ENCODE assay signal across 11 cellular contexts in the genomic region with DNA sequence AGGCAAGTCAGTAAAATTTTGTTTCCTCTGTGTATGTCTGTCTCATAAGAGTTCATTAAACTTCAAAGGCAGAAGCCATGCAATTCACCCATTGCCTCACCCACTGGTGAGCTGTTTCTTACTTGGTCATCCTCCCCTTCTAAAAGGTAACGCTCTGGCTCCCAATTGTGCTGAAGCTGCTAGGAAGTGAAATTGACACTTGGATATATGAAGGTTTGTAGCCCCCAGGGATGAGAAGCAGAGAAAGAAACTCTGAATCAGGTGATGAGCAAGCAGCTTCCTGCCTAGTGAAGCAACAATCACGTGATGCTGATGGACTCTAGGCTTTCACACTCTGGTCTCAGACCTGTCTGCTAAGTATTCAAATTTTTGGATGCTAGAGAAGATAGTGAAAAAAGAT.
DNase-seq lines count a peak whose midpoint lies in the region; ATAC-seq, FAIRE-seq and TF ChIP-seq lines count a peak whose summit lies in the region.
"Had no signal": no experiment of that assay in that cellular context is flagged by ENCODE, and none has a peak within 500 bp of the region (broad histone marks: within the 10 kb centered on the region; RNA-seq: fewer than 3 reads in every experiment).

No MANE protein-coding gene starts in this region.

- BruUV-seq in K562 (replicated peaks; lab: Mats Ljungman, UMichigan) = no TSS peak

- WGBS in K562 (ENCODE audit: insufficient coverage, low coverage, missing lambda C conversion rate) = 26% methylated on average over 2 of the region's 2 CpGs
- WGBS in sigmoid colon, 2 donors = 66 to 70% methylated on average over 2 of the region's 2 CpGs

- no peak overlapping the region for H2AFZ ChIP-seq in K562 (ENCODE audit: low read depth, low read length)

- CTCF ChIA-PET in activated CD4-positive, alpha-beta memory T cell treated with anti-CD3 and anti-CD28 coated beads for 36 hours (lab: Charles Lee) = interaction anchor here (0.6 to 3.1 kb wide), 3 partner anchors 38 to 292 kb away, joined by 4 to 12 read pairs (median 4); no protein-coding TSS in a partner anchor
- CTCF ChIA-PET in activated CD4-positive, alpha-beta memory T cell treated with anti-CD3 and anti-CD28 coated beads, Interleukin-2, amount 10 ng/mL, durations not matched to agents 7 days and 5 days (lab: Charles Lee) = no interaction called here
- CTCF ChIA-PET in K562 (lab: Yijun Ruan, JAX; ENCODE audit: low intra/inter-chr PET ratio) (no interaction called here), WTC11 (lab: Charles Lee) (no interaction called here)

- H3K27ac ChIP-seq in K562 (ENCODE audit: extremely low read depth, low read depth, low read length) = no peak overlapping the region
- peak overlapping the region in 3 of 4 donors; percentile 24 to 64 (median 45) for H3K27ac ChIP-seq in sigmoid colon

- TF ChIP-seq RAD21 in K562 (CRISPR knock-in tag; conservative IDR thresholded peaks at IDR 0.05 in 1 of 2, IDR thresholded peaks at IDR 0.05 in 1 of 2) = no peak

- no peak overlapping the region for H3K4me2 ChIP-seq in K562 (ENCODE audit: insufficient read depth, low read length)

- H3K36me3 ChIP-seq in K562 (ENCODE audit: control insufficient read depth, insufficient read depth, low read length) (no peaks in the 10 kb centered on the region), sigmoid colon (no peaks in the 10 kb centered on the region)

- no peaks in the 10 kb centered on the region for H3K9me3 ChIP-seq in K562 (replicated peaks; ENCODE audit: control insufficient read depth, insufficient read depth, low read depth, low read length)
- no peaks in the 10 kb centered on the region for H3K9me3 ChIP-seq in sigmoid colon

- DNase-seq in activated CD4-positive, alpha-beta memory T cell treated with anti-CD3 and anti-CD28 coated beads for 36 hours = peak; percentile 27
- DNase-seq in activated CD4-positive, alpha-beta memory T cell treated with anti-CD3 and anti-CD28 coated beads, Interleukin-2, amount 10 ng/mL, durations not matched to agents 7 days and 5 days = no peak
- DNase-seq in K562 (ENCODE audit: extremely low read depth in 1 of 4, low spot score in 3 of 4) (no peak), sigmoid colon (no peak), WTC11 (ENCODE audit: low spot score) (no peak), hepatic stellate cell (ENCODE audit: low spot score) (no peak)
- DNase-seq: NCI-H187 had no signal

- H3K9ac ChIP-seq in K562 (ENCODE audit: insufficient read depth in 1 of 2, low read depth in 2 of 2, low read length in 2 of 2) = no peak overlapping the region

- H3K9me3 Mint-ChIP-seq in activated CD4-positive, alpha-beta memory T cell treated with anti-CD3 and anti-CD28 coated beads for 36 hours = no peaks in the 10 kb centered on the region
- no peaks in the 10 kb centered on the region for H3K9me3 Mint-ChIP-seq in activated CD4-positive, alpha-beta memory T cell treated with anti-CD3 and anti-CD28 coated beads, Interleukin-2, amount 10 ng/mL, durations not matched to agents 7 days and 5 days
- no peaks in the 10 kb centered on the region for H3K9me3 Mint-ChIP-seq in WTC11
- H3K9me3 Mint-ChIP-seq: T-helper 1 cell treated with Interleukin-12 subunit alpha and Interleukin-12 subunit beta and Interleukin-4 antibody, amounts not matched to agents 30 μg/mL and 1 μg/mL, for 36 hours had no signal

- no peak for FAIRE-seq in K562 (lab: Jason Lieb, UNC)

- intact Hi-C loops in activated CD4-positive, alpha-beta memory T cell treated with anti-CD3 and anti-CD28 coated beads for 36 hours (cut with micrococcal nuclease) = loop anchor here (2.0 kb wide), 1 partner anchor 39 kb away; no protein-coding TSS in a partner anchor
- intact Hi-C loops in K562 (cut with micrococcal nuclease) (no loop called here), sigmoid colon (cut with DNase I) (no loop called here)

- H3K4me3 ChIP-seq in K562 (no peak overlapping the region), sigmoid colon (no peak overlapping the region)
- H3K4me3 ChIP-seq: coronary artery had no signal

- ATAC-seq in HG03565 (IDR thresholded peaks at IDR 0.05; ENCODE audit: unreplicated experiment) = peak; percentile 44
- no peak for ATAC-seq in K562
- no peak for ATAC-seq in HG03139 (IDR thresholded peaks at IDR 0.05; ENCODE audit: unreplicated experiment)
- ATAC-seq in WTC11 = no peak

- no peak for TF ChIP-seq POLR2A in K562 (conservative IDR thresholded peaks at IDR 0.05)
- no peak for TF ChIP-seq POLR2A in sigmoid colon (IDR thresholded peaks at IDR 0.05)

- H3K27ac Mint-ChIP-seq in activated CD4-positive, alpha-beta memory T cell treated with anti-CD3 and anti-CD28 coated beads for 36 hours = peak overlapping the region; percentile 55
- no peak overlapping the region for H3K27ac Mint-ChIP-seq in activated CD4-positive, alpha-beta memory T cell treated with anti-CD3 and anti-CD28 coated beads, Interleukin-2, amount 10 ng/mL, durations not matched to agents 7 days and 5 days
- H3K27ac Mint-ChIP-seq in WTC11 = no peak overlapping the region
- H3K27ac Mint-ChIP-seq: T-helper 1 cell treated with Interleukin-12 subunit alpha and Interleukin-12 subunit beta and Interleukin-4 antibody, amounts not matched to agents 30 μg/mL and 1 μg/mL, for 36 hours had no signal

- in situ Hi-C loops in K562 (cut with MboI) = no loop called here

- peaks cover 0 to 4% of the 10 kb centered on the region in 2 experiments; a peak in 3 of 5 replicates for H3K4me1 ChIP-seq in K562 (replicated peaks in 1 of 2; ENCODE audit: control insufficient read depth in 2 of 2, insufficient read depth in 2 of 2, low read length in 2 of 2)
- H3K4me1 ChIP-seq in sigmoid colon = peaks cover 0 to 53% (median 24%) of the 10 kb centered on the region in 4 donors

- peaks cover 48% of the 10 kb centered on the region for H3K4me1 Mint-ChIP-seq in activated CD4-positive, alpha-beta memory T cell treated with anti-CD3 and anti-CD28 coated beads for 36 hours (ENCODE audit: low read depth)
- H3K4me1 Mint-ChIP-seq in activated CD4-positive, alpha-beta memory T cell treated with anti-CD3 and anti-CD28 coated beads, Interleukin-2, amount 10 ng/mL, durations not matched to agents 7 days and 5 days = peaks cover 46% of the 10 kb centered on the region
- no peaks in the 10 kb centered on the region for H3K4me1 Mint-ChIP-seq in WTC11

- TF ChIP-seq CTCF in K562 (IDR thresholded peaks at IDR 0.05 in 2 of 3, conservative IDR thresholded peaks at IDR 0.05 in 1 of 3; ENCODE audit: insufficient read depth in 2 of 3, low read depth in 1 of 3, low read length in 3 of 3) = no peak
- TF ChIP-seq CTCF in sigmoid colon (IDR thresholded peaks at IDR 0.05) = no peak
- no peak for TF ChIP-seq CTCF in WTC11 (IDR thresholded peaks at IDR 0.05)

- H3K4me3 Mint-ChIP-seq in activated CD4-positive, alpha-beta memory T cell treated with anti-CD3 and anti-CD28 coated beads for 36 hours = no peak overlapping the region
- H3K4me3 Mint-ChIP-seq in activated CD4-positive, alpha-beta memory T cell treated with anti-CD3 and anti-CD28 coated beads, Interleukin-2, amount 10 ng/mL, durations not matched to agents 7 days and 5 days = no peak overlapping the region
- no peak overlapping the region for H3K4me3 Mint-ChIP-seq in WTC11
- H3K4me3 Mint-ChIP-seq: T-helper 1 cell treated with Interleukin-12 subunit alpha and Interleukin-12 subunit beta and Interleukin-4 antibody, amounts not matched to agents 30 μg/mL and 1 μg/mL, for 36 hours had no signal

- H4K20me1 ChIP-seq in K562 (replicated peaks; ENCODE audit: control insufficient read depth, insufficient read depth, low read length) = no peaks in the 10 kb centered on the region

- TF ChIP-seq EP300 in K562 (IDR thresholded peaks at IDR 0.05; ENCODE audit: low read length) = no peak
- TF ChIP-seq EP300 in sigmoid colon (IDR thresholded peaks at IDR 0.05) = no peak

- H3K27me3 ChIP-seq in K562 (ENCODE audit: control insufficient read depth in 2 of 2, insufficient read depth in 2 of 2, low read length in 2 of 2) (no peaks in the 10 kb centered on the region), sigmoid colon (no peaks in the 10 kb centered on the region)

- no peaks in the 10 kb centered on the region for H3K36me3 Mint-ChIP-seq in activated CD4-positive, alpha-beta memory T cell treated with anti-CD3 and anti-CD28 coated beads for 36 hours
- peaks cover 4% of the 10 kb centered on the region for H3K36me3 Mint-ChIP-seq in activated CD4-positive, alpha-beta memory T cell treated with anti-CD3 and anti-CD28 coated beads, Interleukin-2, amount 10 ng/mL, durations not matched to agents 7 days and 5 days (ENCODE audit: low read depth)
- H3K36me3 Mint-ChIP-seq in WTC11 = no peaks in the 10 kb centered on the region

- H3K27me3 Mint-ChIP-seq in activated CD4-positive, alpha-beta memory T cell treated with anti-CD3 and anti-CD28 coated beads for 36 hours = no peaks in the 10 kb centered on the region
- H3K27me3 Mint-ChIP-seq in activated CD4-positive, alpha-beta memory T cell treated with anti-CD3 and anti-CD28 coated beads, Interleukin-2, amount 10 ng/mL, durations not matched to agents 7 days and 5 days = no peaks in the 10 kb centered on the region
- H3K27me3 Mint-ChIP-seq in WTC11 (ENCODE audit: low read depth) = peaks cover 5% of the 10 kb centered on the region

- H3K9me1 ChIP-seq in K562 (ENCODE audit: control insufficient read depth, insufficient read depth, low read length) = no peaks in the 10 kb centered on the region

- no peaks in the 10 kb centered on the region for H3K79me2 ChIP-seq in K562 (ENCODE audit: control insufficient read depth, insufficient read depth, low read length)

- POLR2A ChIA-PET in activated CD4-positive, alpha-beta memory T cell treated with anti-CD3 and anti-CD28 coated beads for 36 hours (lab: Charles Lee) = no interaction called here
- POLR2A ChIA-PET in activated CD4-positive, alpha-beta memory T cell treated with anti-CD3 and anti-CD28 coated beads, Interleukin-2, amount 10 ng/mL, durations not matched to agents 7 days and 5 days (lab: Charles Lee) = interaction anchor here (0.6 kb wide), 1 partner anchor 797 kb away, joined by 3 read pairs; no protein-coding TSS in a partner anchor
- POLR2A ChIA-PET in K562 (lab: Yijun Ruan, JAX) (no interaction called here), WTC11 (lab: Charles Lee) (no interaction called here)

TF ChIP-seq in K562, 482 proteins besides CTCF, POLR2A, EP300 and RAD21 (continues in another document):
- TF ChIP-seq NR4A1 (CRISPR knock-in tag; IDR thresholded peaks at IDR 0.05) (no peak), NR4A1 (tag; IDR thresholded peaks at IDR 0.05) (no peak), CBFA2T3 (IDR thresholded peaks at IDR 0.05) (no peak), TOE1 (IDR thresholded peaks at IDR 0.05; ENCODE audit: borderline replicate concordance) (peak; percentile 68; the same call in 1 of the 2 replicates), TOE1 (CRISPR knock-in tag; IDR thresholded peaks at IDR 0.05; ENCODE audit: borderline replicate concordance, low read depth) (no peak)
